Comparison of ENCODE assay signal across 12 cellular contexts in the genomic region with DNA sequence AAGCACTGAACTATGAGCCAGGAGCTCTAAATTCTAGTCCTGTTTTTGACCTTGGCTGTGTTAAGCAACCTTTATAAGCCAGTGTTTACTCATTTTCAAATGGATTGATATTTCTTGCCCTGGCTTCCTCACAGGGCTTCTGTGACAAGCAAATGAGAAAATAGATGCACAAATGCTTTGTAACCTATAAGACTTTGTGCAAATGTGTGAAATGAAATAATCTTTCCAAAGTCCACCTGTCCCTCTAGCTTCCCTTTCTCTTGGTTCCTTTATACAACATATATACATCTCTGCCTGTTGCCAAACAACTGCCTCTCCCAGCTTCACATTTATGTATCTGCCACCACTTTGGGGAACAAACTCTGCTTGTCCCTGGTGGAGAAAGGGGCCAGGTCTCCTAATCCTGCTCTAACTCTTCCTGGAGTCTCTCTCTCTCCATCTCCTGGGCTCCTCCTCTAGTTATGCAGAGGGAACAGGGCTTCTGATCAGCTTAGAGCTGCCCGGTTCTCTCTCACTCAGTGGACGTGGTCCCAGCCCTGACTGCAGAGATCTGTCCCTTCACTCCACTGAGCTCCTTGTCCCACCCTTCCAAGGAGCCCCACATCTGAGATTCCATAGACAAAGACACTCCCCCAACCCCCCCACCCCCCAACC. TPM values are rescaled to one million over a fixed set of nuclear protein-coding genes. Genes with fewer than 3 reads are reported as not detected.
DNase-seq lines count a peak whose midpoint lies in the region; ATAC-seq, FAIRE-seq and TF ChIP-seq lines count a peak whose summit lies in the region.
"Had no signal": no experiment of that assay in that cellular context is flagged by ENCODE, and none has a peak within 500 bp of the region (broad histone marks: within the 10 kb centered on the region; RNA-seq: fewer than 3 reads in every experiment).

No MANE protein-coding gene starts in this region.

- TF ChIP-seq CTCF in HFFc6 (IDR thresholded peaks at IDR 0.05) (no peak), heart right ventricle (IDR thresholded peaks at IDR 0.05) (no peak), D721Med (IDR thresholded peaks at IDR 0.05; ENCODE audit: insufficient read depth, missing control alignments) (no peak)

- no peak for FAIRE-seq in D721Med (lab: Jason Lieb, UNC)

- H3K36me3 Mint-ChIP-seq in HFFc6 (ENCODE audit: low read depth): no peaks in the 10 kb centered on the region
- H3K36me3 Mint-ChIP-seq in naive thymus-derived CD4-positive, alpha-beta T cell: no peaks in the 10 kb centered on the region
- H3K36me3 Mint-ChIP-seq: activated CD8-positive, alpha-beta memory T cell treated with anti-CD3 and anti-CD28 coated beads, Interleukin-2, amount 10 ng/mL, durations not matched to agents 7 days and 5 days; CD4-positive, CD25-positive, alpha-beta regulatory T cell had no signal

- intact Hi-C loops in heart right ventricle (cut with DNase I): no loop called here
- intact Hi-C loops in naive thymus-derived CD4-positive, alpha-beta T cell (cut with micrococcal nuclease): no loop called here

- H3K4me1 ChIP-seq in adipocyte (ENCODE audit: control insufficient read depth, insufficient read depth, low read length): peaks cover 31% of the 10 kb centered on the region
- peaks cover 0 to 28% (median 16%) of the 10 kb centered on the region in 9 donors for H3K4me1 ChIP-seq in heart right ventricle
- H3K4me1 ChIP-seq in rectal smooth muscle tissue (ENCODE audit: control insufficient read depth, insufficient read depth, low read length): peaks cover 8% of the 10 kb centered on the region
- no peaks in the 10 kb centered on the region for H3K4me1 ChIP-seq in naive thymus-derived CD4-positive, alpha-beta T cell (ENCODE audit: control insufficient read depth in 2 of 2, insufficient read depth in 2 of 2, low read length in 2 of 2)

- peaks cover 3% of the 10 kb centered on the region; the same call in 1 of the 2 replicates for H3K27me3 Mint-ChIP-seq in HFFc6 (ENCODE audit: insufficient read depth)
- H3K27me3 Mint-ChIP-seq in naive thymus-derived CD4-positive, alpha-beta T cell: peaks cover 0 to 12% (median 5%) of the 10 kb centered on the region in 5 donors

- CTCF ChIA-PET in naive thymus-derived CD4-positive, alpha-beta T cell (lab: Charles Lee): interaction anchor here (0.7 to 1.0 kb wide), 2 partner anchors 12 to 175 kb away, joined by 3 to 4 read pairs; no protein-coding TSS in a partner anchor

- no peaks in the 10 kb centered on the region for H3K27me3 ChIP-seq in adipocyte (replicated peaks; ENCODE audit: control insufficient read depth, insufficient read depth, low read length)
- no peaks in the 10 kb centered on the region for H3K27me3 ChIP-seq in heart right ventricle
- no peaks in the 10 kb centered on the region for H3K27me3 ChIP-seq in rectal smooth muscle tissue (ENCODE audit: control insufficient read depth, insufficient read depth, low read length)
- H3K27me3 ChIP-seq in naive thymus-derived CD4-positive, alpha-beta T cell (ENCODE audit: control insufficient read depth in 2 of 2, insufficient read depth in 2 of 2, low read length in 2 of 2): no peaks in the 10 kb centered on the region

- DNase-seq in HFFc6: no peak
- DNase-seq in adipocyte (ENCODE audit: low read depth): no peak
- no peak for DNase-seq in heart right ventricle
- DNase-seq in amygdala (lab: John Stamatoyannopoulos, UW): no peak
- no peak for DNase-seq in D721Med (ENCODE audit: insufficient read length, low spot score)
- DNase-seq in SIG-M5 (lab: John Stamatoyannopoulos, UW): no peak
- DNase-seq in naive thymus-derived CD4-positive, alpha-beta T cell: no peak
- DNase-seq: activated CD8-positive, alpha-beta memory T cell treated with anti-CD3 and anti-CD28 coated beads, Interleukin-2, amount 10 ng/mL, durations not matched to agents 7 days and 5 days; CD4-positive, CD25-positive, alpha-beta regulatory T cell; NCI-H2171 treated with DMSO at 0.1 percent for 48 hours had no signal

- no peak overlapping the region for H3K4me3 Mint-ChIP-seq in HFFc6
- H3K4me3 Mint-ChIP-seq in naive thymus-derived CD4-positive, alpha-beta T cell: no peak overlapping the region
- H3K4me3 Mint-ChIP-seq: activated CD8-positive, alpha-beta memory T cell treated with anti-CD3 and anti-CD28 coated beads, Interleukin-2, amount 10 ng/mL, durations not matched to agents 7 days and 5 days; CD4-positive, CD25-positive, alpha-beta regulatory T cell had no signal

- H3K9me3 Mint-ChIP-seq in HFFc6: peaks cover 8% of the 10 kb centered on the region; the same call in 1 of the 2 replicates
- H3K9me3 Mint-ChIP-seq in naive thymus-derived CD4-positive, alpha-beta T cell: no peaks in the 10 kb centered on the region

- peak overlapping the region; percentile 17 for H3K9ac ChIP-seq in adipocyte (ENCODE audit: low read length)
- H3K9ac ChIP-seq in rectal smooth muscle tissue (ENCODE audit: low read length): no peak overlapping the region

- 46 to 64% methylated on average over 2 of the region's 2 CpGs for WGBS in heart right ventricle, 2 donors

- H3K27ac Mint-ChIP-seq in HFFc6: peak overlapping the region; percentile 89
- no peak overlapping the region for H3K27ac Mint-ChIP-seq in naive thymus-derived CD4-positive, alpha-beta T cell
- H3K27ac Mint-ChIP-seq: activated CD8-positive, alpha-beta memory T cell treated with anti-CD3 and anti-CD28 coated beads, Interleukin-2, amount 10 ng/mL, durations not matched to agents 7 days and 5 days; CD4-positive, CD25-positive, alpha-beta regulatory T cell had no signal

- H3K36me3 ChIP-seq in adipocyte (ENCODE audit: control insufficient read depth, insufficient read depth, low read length, severe bottlenecking) (no peaks in the 10 kb centered on the region), heart right ventricle (no peaks in the 10 kb centered on the region), rectal smooth muscle tissue (ENCODE audit: control insufficient read depth, insufficient read depth, low read length) (no peaks in the 10 kb centered on the region)
- no peaks in the 10 kb centered on the region for H3K36me3 ChIP-seq in naive thymus-derived CD4-positive, alpha-beta T cell (ENCODE audit: control insufficient read depth in 2 of 3, insufficient read depth in 3 of 3, low read length in 3 of 3)

- POLR2A ChIA-PET in naive thymus-derived CD4-positive, alpha-beta T cell (lab: Charles Lee): no interaction called here

- H3K9me3 ChIP-seq in adipocyte (ENCODE audit: control insufficient read depth, low read length): no peaks in the 10 kb centered on the region
- H3K9me3 ChIP-seq in heart right ventricle: no peaks in the 10 kb centered on the region
- H3K9me3 ChIP-seq in naive thymus-derived CD4-positive, alpha-beta T cell (ENCODE audit: control insufficient read depth in 2 of 3, low read length in 3 of 3): no peaks in the 10 kb centered on the region

- H3K27ac ChIP-seq in heart right ventricle (peak overlapping the region in 7 of 10 donors; percentile 45 to 74 (median 60)), rectal smooth muscle tissue (ENCODE audit: low read depth, low read length) (peak overlapping the region; percentile 3)
- no peak overlapping the region for H3K27ac ChIP-seq in naive thymus-derived CD4-positive, alpha-beta T cell (ENCODE audit: low read depth, low read length)

- no peak overlapping the region for H3K4me3 ChIP-seq in adipocyte (ENCODE audit: low read length)
- no peak overlapping the region for H3K4me3 ChIP-seq in heart right ventricle
- H3K4me3 ChIP-seq in rectal smooth muscle tissue (ENCODE audit: low read length): peak overlapping the region; percentile 3
- no peak overlapping the region for H3K4me3 ChIP-seq in naive thymus-derived CD4-positive, alpha-beta T cell (ENCODE audit: low read length)

- peak in 3 of 8 donors; percentile 25 to 68 (median 53) for ATAC-seq in heart right ventricle
- ATAC-seq in naive thymus-derived CD4-positive, alpha-beta T cell: no peak

- H3K4me1 Mint-ChIP-seq in HFFc6 (ENCODE audit: low read depth): peaks cover 42% of the 10 kb centered on the region
- H3K4me1 Mint-ChIP-seq in naive thymus-derived CD4-positive, alpha-beta T cell: peaks cover 0 to 3% (median 0%) of the 10 kb centered on the region in 7 donors
- H3K4me1 Mint-ChIP-seq: activated CD8-positive, alpha-beta memory T cell treated with anti-CD3 and anti-CD28 coated beads, Interleukin-2, amount 10 ng/mL, durations not matched to agents 7 days and 5 days; CD4-positive, CD25-positive, alpha-beta regulatory T cell had no signal

RNA-seq across cellular contexts. Expression of gene PLEKHG6, which starts 15.8 kb away (rescaled TPM):
- not detected for total RNA-seq in HFFc6 (2021; fragmentation: NEBNext Ultra II Directional; extraction: Animal tissue kit (Norgen Biotek cat#: 25700))
- 1 to 10 TPM in 2 of 10 donors, under 1 TPM in 3, not detected in 5; 0.13 to 1.9 (median 0.81) TPM for total RNA-seq in heart right ventricle
- polyA plus RNA-seq in heart right ventricle: 1 to 10 TPM; 1.1 to 1.6 TPM
- total RNA-seq in naive thymus-derived CD4-positive, alpha-beta T cell: not detected
- 1 to 10 TPM in 1 of 2 donors, under 1 TPM in 1; 0.15 to 1.3 TPM for polyA plus RNA-seq in naive thymus-derived CD4-positive, alpha-beta T cell
- total RNA-seq: activated CD8-positive, alpha-beta memory T cell treated with anti-CD3 and anti-CD28 coated beads, Interleukin-2, amount 10 ng/mL, durations not matched to agents 7 days and 5 days; CD4-positive, CD25-positive, alpha-beta regulatory T cell; mononuclear cell had no signal

RNA-seq across cellular contexts. Expression of gene TNFRSF1A, which starts 47.2 kb away (rescaled TPM):
- total RNA-seq in HFFc6 (2021; fragmentation: NEBNext Ultra II Directional; extraction: Animal tissue kit (Norgen Biotek cat#: 25700)): 100 to 1,000 TPM; 105 to 122 (median 112) TPM
- 100 to 1,000 TPM in 1 of 10 donors, 10 to 100 TPM in 9; 29.4 to 100 (median 39.2) TPM for total RNA-seq in heart right ventricle
- 10 to 100 TPM; 34.4 to 75.7 TPM for polyA plus RNA-seq in heart right ventricle
- 10 to 100 TPM; 40.9 to 99.4 (median 67.3) TPM for total RNA-seq in naive thymus-derived CD4-positive, alpha-beta T cell
- 10 to 100 TPM; 24.1 to 46.3 TPM for polyA plus RNA-seq in naive thymus-derived CD4-positive, alpha-beta T cell
